Comparison of ENCODE assay signal across 14 cellular contexts in genomic region chr9:134474656-134475050, GRCh38.
DNase-seq lines count a peak whose midpoint lies in the region; ATAC-seq, FAIRE-seq and TF ChIP-seq lines count a peak whose summit lies in the region.
"Had no signal": no experiment of that assay in that cellular context is flagged by ENCODE, and none has a peak within 500 bp of the region (broad histone marks: within the 10 kb centered on the region; RNA-seq: fewer than 3 reads in every experiment).

No MANE protein-coding gene starts in this region.

- peaks cover 0 to 37% of the 10 kb centered on the region in 2 donors for H3K4me1 ChIP-seq in right atrium auricular region

- H3K27me3 ChIP-seq in right atrium auricular region = no peaks in the 10 kb centered on the region
- H3K27me3 ChIP-seq: ovary had no signal

- DNase-seq in right atrium auricular region (ENCODE audit: low spot score) (no peak), GM19239 (ENCODE audit: insufficient read length, low spot score) (no peak), DMS 273 treated with DMSO at 0.1 percent for 48 hours (lab: John Stamatoyannopoulos, UW) (no peak)
- DNase-seq: activated CD4-positive, alpha-beta T cell treated with anti-CD3 and anti-CD28 coated beads, Interleukin-2, amount 10 ng/mL, durations not matched to agents 24 days and 14 days; NCI-H1105 treated with DMSO at 0.1 percent for 48 hours; T-helper 17 cell had no signal

- H3K36me3 ChIP-seq in right atrium auricular region = no peaks in the 10 kb centered on the region
- H3K36me3 ChIP-seq: ovary had no signal

- H3K4me3 ChIP-seq in right atrium auricular region (no peak overlapping the region), skin epidermis (no peak overlapping the region)
- H3K4me3 ChIP-seq: lung, ovary had no signal

- ATAC-seq in GM21367 (IDR thresholded peaks at IDR 0.05; ENCODE audit: unreplicated experiment) = no peak
- ATAC-seq in HG03280 (IDR thresholded peaks at IDR 0.05; ENCODE audit: unreplicated experiment) = no peak

- no peaks in the 10 kb centered on the region for H3K9me3 ChIP-seq in right atrium auricular region
- H3K9me3 ChIP-seq: ovary had no signal

- FAIRE-seq in GM19239 (lab: Jason Lieb, UNC) = no peak
- FAIRE-seq: bronchial epithelial cell had no signal

- TF ChIP-seq CTCF in C4-2B (conservative IDR thresholded peaks at IDR 0.05) = no peak
- no peak for TF ChIP-seq CTCF in VCaP (conservative IDR thresholded peaks at IDR 0.05)
- TF ChIP-seq CTCF in right atrium auricular region (IDR thresholded peaks at IDR 0.05) = no peak

- H3K27ac ChIP-seq in C4-2B (peak overlapping the region; percentile 64), VCaP (peak overlapping the region; percentile 47; the same call in 1 of the 2 replicates), right atrium auricular region (peak overlapping the region; percentile 55 to 64), skin epidermis (peak overlapping the region in 17 of 21 experiments; percentile 6 to 83 (median 53))
